21 cellular contexts compared by ENCODE assay signal in genomic region chr2:26466662-26467310, GRCh38.
"Had no signal": no experiment of that assay in that cellular context is flagged by ENCODE, and none has a peak within 500 bp of the region (broad histone marks: within the 10 kb centered on the region; RNA-seq: fewer than 3 reads in every experiment).

No MANE protein-coding gene starts in this region.

- H3K9me3 ChIP-seq: pancreas, prostate gland, right lobe of liver, testis had no signal

- H3K4me1 ChIP-seq: pancreas, prostate gland, right lobe of liver, testis had no signal

- H3K27ac ChIP-seq: dorsolateral prefrontal cortex, pancreas, prostate gland, right lobe of liver, testis, tibial nerve had no signal

- H3K36me3 Mint-ChIP-seq: mesothelial cell of epicardium; natural killer cell; stimulated activated naive B cell treated with anti-CD40 and anti-IgM and Interleukin-4, amounts not matched to agents 10 μg/mL and 1 μg/mL and 100 μg/mL, for 72 hours had no signal

- H3K27me3 Mint-ChIP-seq: stimulated activated naive B cell treated with anti-CD40 and anti-IgM and Interleukin-4, amounts not matched to agents 10 μg/mL and 1 μg/mL and 100 μg/mL, for 72 hours; stimulated activated naive CD8-positive, alpha-beta T cell treated with anti-CD3 and anti-CD28 coated beads, Interleukin-15, amount 100 ng/mL, for 72 hours had no signal

- H3K4me3 Mint-ChIP-seq: memory B cell; mesothelial cell of epicardium; natural killer cell; neural crest cell; stimulated activated naive B cell treated with anti-CD40 and anti-IgM and Interleukin-4, amounts not matched to agents 10 μg/mL and 1 μg/mL and 100 μg/mL, for 72 hours; stimulated activated naive CD8-positive, alpha-beta T cell treated with anti-CD3 and anti-CD28 coated beads, Interleukin-15, amount 100 ng/mL, for 72 hours had no signal

- ATAC-seq: natural killer cell; pancreas; right lobe of liver; stimulated activated naive B cell treated with anti-CD40 and anti-IgM and Interleukin-4, amounts not matched to agents 10 μg/mL and 1 μg/mL and 100 μg/mL, for 72 hours; stimulated activated naive CD8-positive, alpha-beta T cell treated with anti-CD3 and anti-CD28 coated beads, Interleukin-15, amount 100 ng/mL, for 72 hours had no signal

- DNase-seq: cortex of kidney; dorsolateral prefrontal cortex; effector CD8-positive, alpha-beta T cell; foreskin melanocyte; hippocampal formation; kidney glomerular epithelial cell; natural killer cell; retina; stimulated activated CD4-positive, alpha-beta T cell treated with anti-CD3 and anti-CD28 coated beads, Interleukin-15, amount 100 ng/mL, for 24 hours; stimulated activated CD4-positive, alpha-beta T cell treated with anti-CD3 and anti-CD28 coated beads, Interleukin-1b, Interleukin-23, amount 100 ng/mL, for 48 hours; stimulated activated CD4-positive, alpha-beta T cell treated with anti-CD3 and anti-CD28 coated beads, Interleukin-4, amount 100 ng/mL, for 4 hours; stimulated activated naive B cell treated with anti-CD40 and anti-IgM and Interleukin-4, amounts not matched to agents 10 μg/mL and 1 μg/mL and 100 μg/mL, for 72 hours; stimulated activated naive CD8-positive, alpha-beta T cell treated with anti-CD3 and anti-CD28 coated beads, Interleukin-15, amount 100 ng/mL, for 72 hours; testis had no signal

- H3K4me3 ChIP-seq: dorsolateral prefrontal cortex, pancreas, prostate gland, right lobe of liver, testis, tibial nerve had no signal

- H3K27ac Mint-ChIP-seq: memory B cell; natural killer cell; stimulated activated naive B cell treated with anti-CD40 and anti-IgM and Interleukin-4, amounts not matched to agents 10 μg/mL and 1 μg/mL and 100 μg/mL, for 72 hours; stimulated activated naive CD8-positive, alpha-beta T cell treated with anti-CD3 and anti-CD28 coated beads, Interleukin-15, amount 100 ng/mL, for 72 hours had no signal

- H3K27me3 ChIP-seq: dorsolateral prefrontal cortex, pancreas, right lobe of liver, testis, tibial nerve had no signal

- H3K36me3 ChIP-seq: pancreas, prostate gland, right lobe of liver, tibial nerve had no signal

- H3K4me1 Mint-ChIP-seq: memory B cell; natural killer cell; neural crest cell; stimulated activated naive B cell treated with anti-CD40 and anti-IgM and Interleukin-4, amounts not matched to agents 10 μg/mL and 1 μg/mL and 100 μg/mL, for 72 hours; stimulated activated naive CD8-positive, alpha-beta T cell treated with anti-CD3 and anti-CD28 coated beads, Interleukin-15, amount 100 ng/mL, for 72 hours had no signal
